Comparison of ENCODE assay signal across 8 cellular contexts in the genomic region with DNA sequence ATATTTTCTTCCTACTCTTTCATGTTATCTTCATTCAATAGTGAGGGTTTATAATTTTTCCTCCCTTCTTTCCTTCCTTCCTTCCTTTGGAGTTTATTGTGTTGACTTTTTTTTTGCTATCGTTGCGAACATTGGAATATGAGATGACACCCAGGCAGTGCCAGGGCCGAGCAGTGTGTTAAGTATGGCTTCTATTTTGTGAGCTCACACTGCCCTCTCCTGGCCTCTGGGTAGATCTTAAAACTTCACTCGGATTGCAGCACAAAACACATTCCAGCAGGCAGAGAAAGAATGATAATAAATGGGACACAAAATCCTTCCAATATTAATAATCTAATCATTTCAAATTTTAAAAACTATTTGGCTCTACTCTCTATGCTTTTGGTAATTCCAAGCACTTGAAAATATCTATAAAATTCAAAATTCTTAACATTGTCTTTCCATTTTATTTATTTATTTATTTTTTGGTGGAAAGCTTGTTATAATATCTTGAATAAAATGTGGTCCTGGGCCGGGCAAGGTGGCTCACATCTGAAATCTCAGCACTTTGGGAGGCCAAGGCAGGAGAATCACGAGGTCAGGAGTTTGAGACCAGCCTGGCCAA.
DNase-seq lines count a peak whose midpoint lies in the region; ATAC-seq and FAIRE-seq lines count a peak whose summit lies in the region.

No MANE protein-coding gene starts in this region.

- ATAC-seq in GM21381 (IDR thresholded peaks at IDR 0.05; ENCODE audit: unreplicated experiment), result peak; percentile 56

- no peak for FAIRE-seq in urothelium cell line (lab: Jason Lieb, UNC)

- peak; percentile 81 for DNase-seq in CD1c-positive myeloid dendritic cell (ENCODE audit: extremely low spot score)
- peak; percentile 66 for DNase-seq in LHCN-M2 (ENCODE audit: low read depth)
- peak; percentile 57 to 79 for DNase-seq in SHP77 (lab: John Stamatoyannopoulos, UW)
- DNase-seq in activated effector memory CD4-positive, alpha-beta T cell treated with anti-CD3 and anti-CD28 coated beads, Interleukin-2, amount 50 U/mL, for 16 hours, result peak; percentile 82
- DNase-seq in globus pallidus (ENCODE audit: low spot score), result peak; percentile 88
- peak; percentile 94 for DNase-seq in pons (ENCODE audit: low spot score)
- peak; percentile 63 for DNase-seq in urothelium cell line (ENCODE audit: low spot score)

Comparison
In these comparisons a context has a peak if more than half of its experiments do, and no peak if none do; other contexts are left out.
1. Peak in every context shown above with its lines: DNase-seq and ATAC-seq.